39 cellular contexts compared by ENCODE assay signal in the genomic region with DNA sequence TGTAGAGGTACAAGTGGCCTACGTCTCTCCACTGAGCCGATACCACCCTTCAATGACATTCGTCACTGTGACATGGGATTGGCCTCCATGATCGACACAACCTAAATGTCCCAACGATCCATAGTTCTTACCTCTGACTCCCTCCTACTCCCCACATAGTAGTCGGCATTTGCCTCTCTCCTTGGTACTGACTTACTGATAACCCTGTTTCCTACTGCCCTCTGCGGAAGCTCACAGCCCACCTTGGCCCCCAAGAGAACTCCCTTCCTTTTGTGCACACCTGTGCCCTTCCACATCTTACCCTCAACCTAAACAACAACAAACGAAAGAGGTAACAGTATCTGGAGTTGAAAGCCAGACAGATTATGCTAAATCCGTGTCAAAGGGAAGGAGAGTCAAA. TPM values are rescaled to one million over a fixed set of nuclear protein-coding genes. Genes with fewer than 3 reads are reported as not detected.
"Had no signal": no experiment of that assay in that cellular context is flagged by ENCODE, and none has a peak within 500 bp of the region (broad histone marks: within the 10 kb centered on the region; RNA-seq: fewer than 3 reads in every experiment).

No MANE protein-coding gene starts in this region.

- H3K27ac ChIP-seq: cardiac muscle cell, Peyer's patch, WERI-Rb-1 had no signal

- H3K4me3 ChIP-seq: cardiac muscle cell, Peyer's patch had no signal

- ATAC-seq: activated CD8-positive, alpha-beta memory T cell treated with anti-CD3 and anti-CD28 coated beads, Interleukin-2, amount 10 ng/mL, durations not matched to agents 7 days and 5 days; activated naive CD8-positive, alpha-beta T cell treated with anti-CD3 and anti-CD28 coated beads, Interleukin-2, amount 50 U/mL, for 24 hours; PC-3 had no signal

- H3K27ac Mint-ChIP-seq: activated CD4-positive, alpha-beta memory T cell treated with anti-CD3 and anti-CD28 coated beads, Interleukin-2, amount 10 ng/mL, durations not matched to agents 7 days and 5 days; activated CD8-positive, alpha-beta memory T cell treated with anti-CD3 and anti-CD28 coated beads, Interleukin-2, amount 10 ng/mL, durations not matched to agents 7 days and 5 days; activated naive CD4-positive, alpha-beta T cell treated with anti-CD3 and anti-CD28 coated beads, Interleukin-2, amount 10 ng/mL, durations not matched to agents 7 days and 5 days; activated naive CD8-positive, alpha-beta T cell; activated naive CD8-positive, alpha-beta T cell treated with anti-CD3 and anti-CD28 coated beads, Interleukin-2, amount 50 U/mL, for 24 hours had no signal

- H3K9me3 ChIP-seq: Peyer's patch had no signal

- H3K36me3 Mint-ChIP-seq: activated CD8-positive, alpha-beta memory T cell treated with anti-CD3 and anti-CD28 coated beads, Interleukin-2, amount 10 ng/mL, durations not matched to agents 7 days and 5 days; activated naive CD4-positive, alpha-beta T cell treated with anti-CD3 and anti-CD28 coated beads, Interleukin-2, amount 10 ng/mL, durations not matched to agents 7 days and 5 days; activated naive CD8-positive, alpha-beta T cell; brain had no signal

- DNase-seq: activated CD4-positive, alpha-beta memory T cell treated with anti-CD3 and anti-CD28 coated beads, Interleukin-2, amount 10 ng/mL, durations not matched to agents 7 days and 5 days; activated CD4-positive, alpha-beta T cell treated with anti-CD3 and anti-CD28 coated beads for 1 hour; activated CD4-positive, alpha-beta T cell treated with anti-CD3 and anti-CD28 coated beads for 48 hours; activated CD4-positive, CD25-positive, alpha-beta regulatory T cell; activated CD8-positive, alpha-beta memory T cell treated with anti-CD3 and anti-CD28 coated beads for 24 hours; activated CD8-positive, alpha-beta memory T cell treated with anti-CD3 and anti-CD28 coated beads, Interleukin-2, amount 10 ng/mL, durations not matched to agents 7 days and 5 days; activated CD8-positive, alpha-beta memory T cell treated with anti-CD3 and anti-CD28 coated beads, Interleukin-2, amount 50 U/mL, for 48 hours; activated effector memory CD4-positive, alpha-beta T cell treated with Interleukin-2 at 50 U/mL for 16 hours; activated naive CD4-positive, alpha-beta T cell treated with anti-CD3 and anti-CD28 coated beads, Interleukin-2, amount 10 ng/mL, durations not matched to agents 7 days and 5 days; activated naive CD8-positive, alpha-beta T cell treated with anti-CD3 and anti-CD28 coated beads, Interleukin-2, amount 50 U/mL, for 24 hours; activated T-cell treated with anti-CD3 and anti-CD28 coated beads, Interleukin-2, amount 50 U/mL, for 48 hours; anterior cingulate cortex; MM.1S; MV-4-11; NCI-H1092; NCI-H1436 treated with DMSO at 0.1 percent for 48 hours; NCI-H187; NCI-H2029 treated with DMSO at 0.1 percent for 48 hours; NCI-H2107; NCI-H2171; NCI-H510A; NCI-H526; NCI-H748 treated with DMSO at 0.1 percent for 48 hours; NK-92 treated with Interleukin-12 subunit alpha and Interleukin-12 subunit beta, amount 100 ng/mL, for 24 hours; PC-3; Peyer's patch; RPMI8226; SHP77 treated with DMSO at 0.1 percent for 48 hours; T1000; WERI-Rb-1 had no signal

- H3K4me1 Mint-ChIP-seq: activated CD4-positive, alpha-beta memory T cell treated with anti-CD3 and anti-CD28 coated beads, Interleukin-2, amount 10 ng/mL, durations not matched to agents 7 days and 5 days; activated CD8-positive, alpha-beta memory T cell treated with anti-CD3 and anti-CD28 coated beads, Interleukin-2, amount 10 ng/mL, durations not matched to agents 7 days and 5 days; activated naive CD8-positive, alpha-beta T cell treated with anti-CD3 and anti-CD28 coated beads, Interleukin-2, amount 50 U/mL, for 24 hours; central memory CD8-positive, alpha-beta T cell had no signal

- H3K9me3 Mint-ChIP-seq: activated CD4-positive, alpha-beta memory T cell treated with anti-CD3 and anti-CD28 coated beads, Interleukin-2, amount 10 ng/mL, durations not matched to agents 7 days and 5 days; activated naive CD4-positive, alpha-beta T cell treated with anti-CD3 and anti-CD28 coated beads, Interleukin-2, amount 10 ng/mL, durations not matched to agents 7 days and 5 days; activated naive CD8-positive, alpha-beta T cell treated with anti-CD3 and anti-CD28 coated beads, Interleukin-2, amount 50 U/mL, for 24 hours; central memory CD8-positive, alpha-beta T cell had no signal

- H3K4me3 Mint-ChIP-seq: activated CD4-positive, alpha-beta memory T cell treated with anti-CD3 and anti-CD28 coated beads, Interleukin-2, amount 10 ng/mL, durations not matched to agents 7 days and 5 days; activated CD8-positive, alpha-beta memory T cell treated with anti-CD3 and anti-CD28 coated beads, Interleukin-2, amount 10 ng/mL, durations not matched to agents 7 days and 5 days; activated naive CD4-positive, alpha-beta T cell treated with anti-CD3 and anti-CD28 coated beads, Interleukin-2, amount 10 ng/mL, durations not matched to agents 7 days and 5 days; activated naive CD8-positive, alpha-beta T cell; activated naive CD8-positive, alpha-beta T cell treated with anti-CD3 and anti-CD28 coated beads, Interleukin-2, amount 50 U/mL, for 24 hours; brain; central memory CD8-positive, alpha-beta T cell had no signal

- H3K36me3 ChIP-seq: cardiac muscle cell, Peyer's patch, WERI-Rb-1 had no signal

RNA-seq across cellular contexts. Expression of a gene that starts 23.9 kb away (rescaled TPM):
- total RNA-seq: activated CD4-positive, alpha-beta memory T cell treated with anti-CD3 and anti-CD28 coated beads, Interleukin-2, amount 10 ng/mL, durations not matched to agents 7 days and 5 days; activated CD8-positive, alpha-beta memory T cell treated with anti-CD3 and anti-CD28 coated beads, Interleukin-2, amount 10 ng/mL, durations not matched to agents 7 days and 5 days; cardiac muscle cell; chondrocyte; LHCN-M2; PC-3; Peyer's patch; SK-MEL-5; T-helper 1 cell treated with Interleukin-12 subunit alpha and Interleukin-12 subunit beta and Interleukin-4 antibody, amounts not matched to agents 30 ng/mL and 1 ng/mL, for 36 hours; T-helper 2 cell treated with Interferon-gamma antibody and Interleukin-4, amounts not matched to agents 100 ng/mL and 5 ng/mL, for 36 hours had no signal
- polyA plus RNA-seq: cardiac muscle cell had no signal
